ENCODE assay signal across 8 cellular contexts in the genomic region with DNA sequence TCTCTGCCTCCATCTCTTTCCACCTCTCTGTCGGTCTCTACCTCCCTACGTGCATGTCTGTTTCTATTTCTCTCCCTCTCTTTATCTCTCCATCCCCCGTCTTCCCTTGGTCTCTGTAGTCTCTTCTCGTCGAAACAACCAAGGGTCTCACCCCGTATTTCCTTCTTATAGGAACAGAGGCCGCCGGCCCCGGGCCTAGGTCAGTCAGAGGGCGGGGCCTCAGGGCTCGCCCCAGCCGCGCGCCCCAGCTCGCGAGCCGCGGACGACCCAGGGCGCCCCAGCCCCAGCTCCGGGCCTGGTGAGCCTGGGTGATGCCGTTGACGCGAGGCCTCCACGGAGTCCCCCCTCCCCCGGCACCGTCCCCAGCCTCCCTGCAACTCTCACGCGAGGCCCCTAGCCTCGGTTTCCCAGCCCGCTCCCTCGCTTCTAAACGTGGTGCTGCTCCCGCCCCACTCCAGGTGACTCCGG. TPM values are rescaled to one million over a fixed set of nuclear protein-coding genes. Genes with fewer than 3 reads are reported as not detected.
DNase-seq lines count a peak whose midpoint lies in the region; ATAC-seq and TF ChIP-seq lines count a peak whose summit lies in the region.

No MANE protein-coding gene starts in this region.

- intact Hi-C loops in breast epithelium (cut with DNase I; ENCODE audit: low total_unique reads), result loop anchor here (10.0 kb wide), 1 partner anchor 216 kb away; no protein-coding TSS in a partner anchor
- intact Hi-C loops in lower leg skin (cut with DNase I; ENCODE audit: low total_unique reads), result no loop called here

- H3K27ac Mint-ChIP-seq in IgD-negative memory B cell, result peak overlapping the region; percentile 59 to 81 (median 64)

- TF ChIP-seq CTCF in breast epithelium (IDR thresholded peaks at IDR 0.05) (no peak), lower leg skin (IDR thresholded peaks at IDR 0.05) (no peak)

- WGBS in lower leg skin, 2 donors, result 0 to 29% methylated on average over 12 to 33 of the region's 35 CpGs
- 2% methylated on average over 35 of the region's 35 CpGs for WGBS in thymus

- H3K27ac ChIP-seq in breast epithelium (peak overlapping the region; percentile 83 to 85), thymus (ENCODE audit: low read depth) (peak overlapping the region; percentile 18)

- in situ Hi-C loops in G401 (cut with HindIII; ENCODE audit: low sequenced_read_pairs), result no loop called here

- no peaks in the 10 kb centered on the region for H3K36me3 Mint-ChIP-seq in IgD-negative memory B cell

- DNase-seq in G401 (ENCODE audit: low spot score), result peak; percentile 39
- DNase-seq in breast epithelium (ENCODE audit: low spot score in 2 of 2), result no peak
- DNase-seq in lower leg skin (ENCODE audit: low spot score in 2 of 2), result no peak
- no peak for DNase-seq in activated CD8-positive, alpha-beta memory T cell treated with anti-CD3 and anti-CD28 coated beads for 24 hours
- no peak for DNase-seq in NCI-H2107 treated with DMSO at 0.1 percent for 48 hours (lab: John Stamatoyannopoulos, UW; ENCODE audit: unreplicated experiment)

- peak overlapping the region; percentile 86 to 91 (median 88) for H3K4me3 Mint-ChIP-seq in IgD-negative memory B cell

- H3K27me3 ChIP-seq in breast epithelium, result peaks cover 0 to 37% of the 10 kb centered on the region in 2 donors
- H3K27me3 ChIP-seq in thymus (ENCODE audit: control insufficient read depth, insufficient read depth), result no peaks in the 10 kb centered on the region

- H3K36me3 ChIP-seq in breast epithelium (no peaks in the 10 kb centered on the region), thymus (ENCODE audit: control insufficient read depth, insufficient read depth) (peaks cover 12% of the 10 kb centered on the region)

- H3K9me3 Mint-ChIP-seq in IgD-negative memory B cell, result no peaks in the 10 kb centered on the region

- peaks cover 0 to 4% (median 2%) of the 10 kb centered on the region in 3 donors for H3K4me1 Mint-ChIP-seq in IgD-negative memory B cell

- TF ChIP-seq POLR2A in breast epithelium (IDR thresholded peaks at IDR 0.05) (no peak), lower leg skin (IDR thresholded peaks at IDR 0.05) (no peak)

- H3K4me1 ChIP-seq in breast epithelium (no peaks in the 10 kb centered on the region), thymus (ENCODE audit: control insufficient read depth, insufficient read depth, low read length) (no peaks in the 10 kb centered on the region)

- H3K9me3 ChIP-seq in breast epithelium (no peaks in the 10 kb centered on the region), thymus (ENCODE audit: control insufficient read depth) (no peaks in the 10 kb centered on the region)

- H3K27me3 Mint-ChIP-seq in IgD-negative memory B cell, result peaks cover 1% of the 10 kb centered on the region

- H3K4me3 ChIP-seq in breast epithelium (peak overlapping the region; percentile 59 to 86 (median 64)), lower leg skin (ENCODE audit: low read depth, poor library complexity, severe bottlenecking) (peak overlapping the region; percentile 25), thymus (ENCODE audit: low read length) (peak overlapping the region; percentile 62)

- ATAC-seq in GM21423 (IDR thresholded peaks at IDR 0.05; ENCODE audit: unreplicated experiment), result peak; percentile 51

RNA-seq across cellular contexts. Expression of a gene that starts 6.6 kb away (rescaled TPM):
- 115 and 138 TPM in 2 replicates for total RNA-seq in G401 (2014; rRNA removed; shearing (Covaris generic))
- polyA plus RNA-seq in IgD-negative memory B cell (90.3 TPM), thymus (52.3 TPM)
- total RNA-seq in breast epithelium (10 to 100 TPM; 32.3 to 40.8 (median 35.4) TPM), lower leg skin (10 to 100 TPM; 37.1 to 46.2 (median 42.2) TPM)

RNA-seq across cellular contexts. Expression of a gene that starts 6.8 kb away (rescaled TPM):
- 96.1 and 119 TPM in 2 replicates for total RNA-seq in G401 (2014; rRNA removed; shearing (Covaris generic))
- polyA plus RNA-seq in IgD-negative memory B cell (99.8 TPM), thymus (86.0 TPM)
- total RNA-seq in breast epithelium (10 to 100 TPM; 56.0 to 71.4 (median 71.0) TPM), lower leg skin (10 to 100 TPM; 68.0 to 88.6 (median 73.6) TPM)

RNA-seq across cellular contexts. Expression of a gene that starts 20.5 kb away (rescaled TPM):
- 10.1 and 15.7 TPM in 2 replicates for total RNA-seq in G401 (2014; rRNA removed; shearing (Covaris generic))
- polyA plus RNA-seq in IgD-negative memory B cell (9.6 TPM), thymus (13.3 TPM)
- total RNA-seq in breast epithelium (10 to 100 TPM; 10.9 to 17.3 (median 16.1) TPM), lower leg skin (10 to 100 TPM; 14.0 to 27.9 (median 25.4) TPM)

RNA-seq across cellular contexts. Expression of a gene that starts 27.9 kb away (rescaled TPM):
- total RNA-seq in G401 (2014; rRNA removed; shearing (Covaris generic)), result 14.6 and 20.6 TPM in 2 replicates
- polyA plus RNA-seq in IgD-negative memory B cell, result 216 TPM
- total RNA-seq in breast epithelium, result 10 to 100 TPM in 1 of 3 donors, 1 to 10 TPM in 2; 5.8 to 20.3 (median 7.6) TPM
- 10 to 100 TPM in 1 of 4 donors, 1 to 10 TPM in 3; 5.2 to 10.3 (median 8.3) TPM for total RNA-seq in lower leg skin
- 75.4 TPM for polyA plus RNA-seq in thymus

RNA-seq across cellular contexts. Expression of a gene that starts 55.6 kb away (rescaled TPM):
- 3.5 TPM in 1 of 2 replicates, not detected in the other for total RNA-seq in G401 (2014; rRNA removed; shearing (Covaris generic))
- 0.51 TPM for polyA plus RNA-seq in IgD-negative memory B cell
- 1 to 10 TPM; 1.4 to 3.6 (median 2.2) TPM for total RNA-seq in breast epithelium
- total RNA-seq in lower leg skin, result 10 to 100 TPM in 2 of 4 donors, 1 to 10 TPM in 2; 2.9 to 16.7 (median 8.5) TPM
- polyA plus RNA-seq in thymus, result 0.55 TPM
